In genomic region chr3:128590948-128591347, GRCh38 we compare ENCODE assay signal across 1 cellular context.
A peak's percentile ranks its signal among the peaks of the same experiment; 100 is the strongest.
TF ChIP-seq lines count a peak whose summit lies in the region.

No MANE protein-coding gene starts in this region.

TF ChIP-seq in HepG2, 621 proteins besides CTCF, POLR2A, EP300 and RAD21 (continued from another document and continues in another):
- 0 out of 2 replicates have a peak, but pooled peaks have one; percentile 50 for TF ChIP-seq ZNF446 (CRISPR knock-in tag; IDR thresholded peaks at IDR 0.05)
- TF ChIP-seq HOMEZ (CRISPR knock-in tag; IDR thresholded peaks at IDR 0.05; ENCODE audit: low read depth), result 0 out of 2 replicates have a peak, but pooled peaks have one; percentile 48
- no peak for TF ChIP-seq PHF20 (CRISPR knock-in tag; IDR thresholded peaks at IDR 0.05)
- peak; percentile 96 for TF ChIP-seq STAG1 (CRISPR knock-in tag; IDR thresholded peaks at IDR 0.05)
- TF ChIP-seq GABPB1 (CRISPR knock-in tag; IDR thresholded peaks at IDR 0.05), result peak; percentile 26; the same call in 1 of the 2 replicates
- no peak for TF ChIP-seq ZNF552 (CRISPR knock-in tag; IDR thresholded peaks at IDR 0.05; ENCODE audit: borderline replicate concordance)
- peak; percentile 42; the same call in 1 of the 2 replicates for TF ChIP-seq MED1 (CRISPR knock-in tag; IDR thresholded peaks at IDR 0.05)
- no peak for TF ChIP-seq BRD4 (CRISPR knock-in tag; IDR thresholded peaks at IDR 0.05)
- TF ChIP-seq GABPA (IDR thresholded peaks at IDR 0.05; ENCODE audit: low read depth, low read length), result no peak
- TF ChIP-seq GABPA (CRISPR knock-in tag; IDR thresholded peaks at IDR 0.05; ENCODE audit: low read depth), result no peak
- no peak for TF ChIP-seq ZNF24 (IDR thresholded peaks at IDR 0.05)
- TF ChIP-seq, protein P1, sequence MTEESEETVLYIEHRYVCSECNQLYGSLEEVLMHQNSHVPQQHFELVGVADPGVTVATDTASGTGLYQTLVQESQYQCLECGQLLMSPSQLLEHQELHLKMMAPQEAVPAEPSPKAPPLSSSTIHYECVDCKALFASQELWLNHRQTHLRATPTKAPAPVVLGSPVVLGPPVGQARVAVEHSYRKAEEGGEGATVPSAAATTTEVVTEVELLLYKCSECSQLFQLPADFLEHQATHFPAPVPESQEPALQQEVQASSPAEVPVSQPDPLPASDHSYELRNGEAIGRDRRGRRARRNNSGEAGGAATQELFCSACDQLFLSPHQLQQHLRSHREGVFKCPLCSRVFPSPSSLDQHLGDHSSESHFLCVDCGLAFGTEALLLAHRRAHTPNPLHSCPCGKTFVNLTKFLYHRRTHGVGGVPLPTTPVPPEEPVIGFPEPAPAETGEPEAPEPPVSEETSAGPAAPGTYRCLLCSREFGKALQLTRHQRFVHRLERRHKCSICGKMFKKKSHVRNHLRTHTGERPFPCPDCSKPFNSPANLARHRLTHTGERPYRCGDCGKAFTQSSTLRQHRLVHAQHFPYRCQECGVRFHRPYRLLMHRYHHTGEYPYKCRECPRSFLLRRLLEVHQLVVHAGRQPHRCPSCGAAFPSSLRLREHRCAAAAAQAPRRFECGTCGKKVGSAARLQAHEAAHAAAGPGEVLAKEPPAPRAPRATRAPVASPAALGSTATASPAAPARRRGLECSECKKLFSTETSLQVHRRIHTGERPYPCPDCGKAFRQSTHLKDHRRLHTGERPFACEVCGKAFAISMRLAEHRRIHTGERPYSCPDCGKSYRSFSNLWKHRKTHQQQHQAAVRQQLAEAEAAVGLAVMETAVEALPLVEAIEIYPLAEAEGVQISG (CRISPR knock-in tag; IDR thresholded peaks at IDR 0.05), result peak; percentile 74
- no peak for TF ChIP-seq SP2 (CRISPR knock-in tag; IDR thresholded peaks at IDR 0.05)
- TF ChIP-seq, protein P2, sequence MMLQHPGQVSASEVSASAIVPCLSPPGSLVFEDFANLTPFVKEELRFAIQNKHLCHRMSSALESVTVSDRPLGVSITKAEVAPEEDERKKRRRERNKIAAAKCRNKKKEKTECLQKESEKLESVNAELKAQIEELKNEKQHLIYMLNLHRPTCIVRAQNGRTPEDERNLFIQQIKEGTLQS (CRISPR knock-in tag; IDR thresholded peaks at IDR 0.05), result 0 out of 2 replicates have a peak, but pooled peaks have one; percentile 9
- TF ChIP-seq MEF2D (CRISPR knock-in tag; IDR thresholded peaks at IDR 0.05), result no peak
- TF ChIP-seq TEAD2 (CRISPR knock-in tag; IDR thresholded peaks at IDR 0.05), result no peak
- no peak for TF ChIP-seq ZNF674 (CRISPR knock-in tag; IDR thresholded peaks at IDR 0.05; ENCODE audit: low read depth)
- TF ChIP-seq, protein P3, sequence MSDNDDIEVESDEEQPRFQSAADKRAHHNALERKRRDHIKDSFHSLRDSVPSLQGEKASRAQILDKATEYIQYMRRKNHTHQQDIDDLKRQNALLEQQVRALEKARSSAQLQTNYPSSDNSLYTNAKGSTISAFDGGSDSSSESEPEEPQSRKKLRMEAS (IDR thresholded peaks at IDR 0.05), result peak; percentile 48; the same call in 1 of the 2 replicates
- no peak for TF ChIP-seq ZKSCAN1 (IDR thresholded peaks at IDR 0.05; ENCODE audit: low read length)
- peak; percentile 69 for TF ChIP-seq MIXL1 (CRISPR knock-in tag; IDR thresholded peaks at IDR 0.05)
- TF ChIP-seq NFATC3 (CRISPR knock-in tag; IDR thresholded peaks at IDR 0.05), result no peak
- TF ChIP-seq ZNF772 (CRISPR knock-in tag; IDR thresholded peaks at IDR 0.05), result 0 out of 2 replicates have a peak, but pooled peaks have one; percentile 46
- TF ChIP-seq, protein P4, sequence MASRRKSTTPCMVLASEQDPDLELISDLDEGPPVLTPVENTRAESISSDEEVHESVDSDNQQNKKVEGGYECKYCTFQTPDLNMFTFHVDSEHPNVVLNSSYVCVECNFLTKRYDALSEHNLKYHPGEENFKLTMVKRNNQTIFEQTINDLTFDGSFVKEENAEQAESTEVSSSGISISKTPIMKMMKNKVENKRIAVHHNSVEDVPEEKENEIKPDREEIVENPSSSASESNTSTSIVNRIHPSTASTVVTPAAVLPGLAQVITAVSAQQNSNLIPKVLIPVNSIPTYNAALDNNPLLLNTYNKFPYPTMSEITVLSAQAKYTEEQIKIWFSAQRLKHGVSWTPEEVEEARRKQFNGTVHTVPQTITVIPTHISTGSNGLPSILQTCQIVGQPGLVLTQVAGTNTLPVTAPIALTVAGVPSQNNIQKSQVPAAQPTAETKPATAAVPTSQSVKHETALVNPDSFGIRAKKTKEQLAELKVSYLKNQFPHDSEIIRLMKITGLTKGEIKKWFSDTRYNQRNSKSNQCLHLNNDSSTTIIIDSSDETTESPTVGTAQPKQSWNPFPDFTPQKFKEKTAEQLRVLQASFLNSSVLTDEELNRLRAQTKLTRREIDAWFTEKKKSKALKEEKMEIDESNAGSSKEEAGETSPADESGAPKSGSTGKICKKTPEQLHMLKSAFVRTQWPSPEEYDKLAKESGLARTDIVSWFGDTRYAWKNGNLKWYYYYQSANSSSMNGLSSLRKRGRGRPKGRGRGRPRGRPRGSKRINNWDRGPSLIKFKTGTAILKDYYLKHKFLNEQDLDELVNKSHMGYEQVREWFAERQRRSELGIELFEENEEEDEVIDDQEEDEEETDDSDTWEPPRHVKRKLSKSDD (CRISPR knock-in tag; IDR thresholded peaks at IDR 0.05; ENCODE audit: low read depth), result 0 out of 2 replicates have a peak, but pooled peaks have one; percentile 29
- TF ChIP-seq, protein P5, sequence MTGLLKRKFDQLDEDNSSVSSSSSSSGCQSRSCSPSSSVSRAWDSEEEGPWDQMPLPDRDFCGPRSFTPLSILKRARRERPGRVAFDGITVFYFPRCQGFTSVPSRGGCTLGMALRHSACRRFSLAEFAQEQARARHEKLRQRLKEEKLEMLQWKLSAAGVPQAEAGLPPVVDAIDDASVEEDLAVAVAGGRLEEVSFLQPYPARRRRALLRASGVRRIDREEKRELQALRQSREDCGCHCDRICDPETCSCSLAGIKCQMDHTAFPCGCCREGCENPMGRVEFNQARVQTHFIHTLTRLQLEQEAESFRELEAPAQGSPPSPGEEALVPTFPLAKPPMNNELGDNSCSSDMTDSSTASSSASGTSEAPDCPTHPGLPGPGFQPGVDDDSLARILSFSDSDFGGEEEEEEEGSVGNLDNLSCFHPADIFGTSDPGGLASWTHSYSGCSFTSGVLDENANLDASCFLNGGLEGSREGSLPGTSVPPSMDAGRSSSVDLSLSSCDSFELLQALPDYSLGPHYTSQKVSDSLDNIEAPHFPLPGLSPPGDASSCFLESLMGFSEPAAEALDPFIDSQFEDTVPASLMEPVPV (CRISPR knock-in tag; IDR thresholded peaks at IDR 0.05), result no peak
- TF ChIP-seq HNF1A (IDR thresholded peaks at IDR 0.05; ENCODE audit: low read depth), result no peak
- TF ChIP-seq HNF1A (CRISPR knock-in tag; IDR thresholded peaks at IDR 0.05; ENCODE audit: borderline replicate concordance), result no peak; the same call in 1 of the 2 replicates
- TF ChIP-seq FOSL2 (CRISPR knock-in tag; IDR thresholded peaks at IDR 0.05), result peak; percentile 26; the same call in 1 of the 2 replicates
- TF ChIP-seq RFX5 (IDR thresholded peaks at IDR 0.05; ENCODE audit: low read depth, low read length), result no peak
- no peak for TF ChIP-seq MTERF4 (CRISPR knock-in tag; IDR thresholded peaks at IDR 0.05)
- no peak for TF ChIP-seq ZFP37 (CRISPR knock-in tag; IDR thresholded peaks at IDR 0.05; ENCODE audit: borderline replicate concordance)
- no peak for TF ChIP-seq DRAP1 (CRISPR knock-in tag; IDR thresholded peaks at IDR 0.05)
- 0 out of 2 replicates have a peak, but pooled peaks have one; percentile 62 for TF ChIP-seq AHR (CRISPR knock-in tag; IDR thresholded peaks at IDR 0.05)
- TF ChIP-seq MAZ (IDR thresholded peaks at IDR 0.05; ENCODE audit: borderline replicate concordance, low read depth, low read length), result no peak
- 0 out of 2 replicates have a peak, but pooled peaks have one; percentile 51 for TF ChIP-seq MAZ (CRISPR knock-in tag; IDR thresholded peaks at IDR 0.05; ENCODE audit: low read depth)
- peak; percentile 78 for TF ChIP-seq ZNF335 (CRISPR knock-in tag; IDR thresholded peaks at IDR 0.05)
- no peak for TF ChIP-seq ZSCAN31 (CRISPR knock-in tag; IDR thresholded peaks at IDR 0.05; ENCODE audit: low read depth)
- TF ChIP-seq, protein P6, sequence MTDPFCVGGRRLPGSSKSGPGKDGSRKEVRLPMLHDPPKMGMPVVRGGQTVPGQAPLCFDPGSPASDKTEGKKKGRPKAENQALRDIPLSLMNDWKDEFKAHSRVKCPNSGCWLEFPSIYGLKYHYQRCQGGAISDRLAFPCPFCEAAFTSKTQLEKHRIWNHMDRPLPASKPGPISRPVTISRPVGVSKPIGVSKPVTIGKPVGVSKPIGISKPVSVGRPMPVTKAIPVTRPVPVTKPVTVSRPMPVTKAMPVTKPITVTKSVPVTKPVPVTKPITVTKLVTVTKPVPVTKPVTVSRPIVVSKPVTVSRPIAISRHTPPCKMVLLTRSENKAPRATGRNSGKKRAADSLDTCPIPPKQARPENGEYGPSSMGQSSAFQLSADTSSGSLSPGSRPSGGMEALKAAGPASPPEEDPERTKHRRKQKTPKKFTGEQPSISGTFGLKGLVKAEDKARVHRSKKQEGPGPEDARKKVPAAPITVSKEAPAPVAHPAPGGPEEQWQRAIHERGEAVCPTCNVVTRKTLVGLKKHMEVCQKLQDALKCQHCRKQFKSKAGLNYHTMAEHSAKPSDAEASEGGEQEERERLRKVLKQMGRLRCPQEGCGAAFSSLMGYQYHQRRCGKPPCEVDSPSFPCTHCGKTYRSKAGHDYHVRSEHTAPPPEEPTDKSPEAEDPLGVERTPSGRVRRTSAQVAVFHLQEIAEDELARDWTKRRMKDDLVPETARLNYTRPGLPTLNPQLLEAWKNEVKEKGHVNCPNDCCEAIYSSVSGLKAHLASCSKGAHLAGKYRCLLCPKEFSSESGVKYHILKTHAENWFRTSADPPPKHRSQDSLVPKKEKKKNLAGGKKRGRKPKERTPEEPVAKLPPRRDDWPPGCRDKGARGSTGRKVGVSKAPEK (CRISPR knock-in tag; IDR thresholded peaks at IDR 0.05; ENCODE audit: borderline replicate concordance), result no peak; the same call in 1 of the 2 replicates
- TF ChIP-seq, protein P7, sequence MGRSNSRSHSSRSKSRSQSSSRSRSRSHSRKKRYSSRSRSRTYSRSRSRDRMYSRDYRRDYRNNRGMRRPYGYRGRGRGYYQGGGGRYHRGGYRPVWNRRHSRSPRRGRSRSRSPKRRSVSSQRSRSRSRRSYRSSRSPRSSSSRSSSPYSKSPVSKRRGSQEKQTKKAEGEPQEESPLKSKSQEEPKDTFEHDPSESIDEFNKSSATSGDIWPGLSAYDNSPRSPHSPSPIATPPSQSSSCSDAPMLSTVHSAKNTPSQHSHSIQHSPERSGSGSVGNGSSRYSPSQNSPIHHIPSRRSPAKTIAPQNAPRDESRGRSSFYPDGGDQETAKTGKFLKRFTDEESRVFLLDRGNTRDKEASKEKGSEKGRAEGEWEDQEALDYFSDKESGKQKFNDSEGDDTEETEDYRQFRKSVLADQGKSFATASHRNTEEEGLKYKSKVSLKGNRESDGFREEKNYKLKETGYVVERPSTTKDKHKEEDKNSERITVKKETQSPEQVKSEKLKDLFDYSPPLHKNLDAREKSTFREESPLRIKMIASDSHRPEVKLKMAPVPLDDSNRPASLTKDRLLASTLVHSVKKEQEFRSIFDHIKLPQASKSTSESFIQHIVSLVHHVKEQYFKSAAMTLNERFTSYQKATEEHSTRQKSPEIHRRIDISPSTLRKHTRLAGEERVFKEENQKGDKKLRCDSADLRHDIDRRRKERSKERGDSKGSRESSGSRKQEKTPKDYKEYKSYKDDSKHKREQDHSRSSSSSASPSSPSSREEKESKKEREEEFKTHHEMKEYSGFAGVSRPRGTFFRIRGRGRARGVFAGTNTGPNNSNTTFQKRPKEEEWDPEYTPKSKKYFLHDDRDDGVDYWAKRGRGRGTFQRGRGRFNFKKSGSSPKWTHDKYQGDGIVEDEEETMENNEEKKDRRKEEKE (IDR thresholded peaks at IDR 0.05), result no peak
- TF ChIP-seq KMT2A (CRISPR knock-in tag; IDR thresholded peaks at IDR 0.05), result peak; percentile 37; the same call in 1 of the 2 replicates
